ENCODE assay signal across 15 cellular contexts in genomic region chr2:174560737-174561136, GRCh38. TPM values are rescaled to one million over a fixed set of nuclear protein-coding genes. Genes with fewer than 3 reads are reported as not detected.
A peak's percentile ranks its signal among the peaks of the same experiment; 100 is the strongest.
DNase-seq lines count a peak whose midpoint lies in the region; ATAC-seq and TF ChIP-seq lines count a peak whose summit lies in the region.
"Had no signal": no experiment of that assay in that cellular context is flagged by ENCODE, and none has a peak within 500 bp of the region (broad histone marks: within the 10 kb centered on the region; RNA-seq: fewer than 3 reads in every experiment).

No MANE protein-coding gene starts in this region.

- peaks cover 0 to 78% (median 5%) of the 10 kb centered on the region in 9 donors for H3K36me3 ChIP-seq in heart right ventricle
- H3K36me3 ChIP-seq in mesenchymal stem cell (ENCODE audit: control insufficient read depth in 1 of 2, insufficient read depth in 2 of 2, low read depth in 1 of 2, low read length in 2 of 2): peaks cover 13 to 70% of the 10 kb centered on the region in 2 experiments
- H3K36me3 ChIP-seq in thyroid gland: no peaks in the 10 kb centered on the region
- H3K36me3 ChIP-seq: Peyer's patch had no signal

- POLR2A ChIA-PET in RWPE1 (lab: Yijun Ruan, JAX; ENCODE audit: low non-redundant PET): no interaction called here

- CTCF ChIA-PET in RWPE1 (lab: Yijun Ruan, JAX): interaction anchor here (0.7 kb wide), 1 partner anchor 236 kb away, joined by 3 read pairs; no protein-coding TSS in a partner anchor

- peak overlapping the region in 7 of 10 donors; percentile 27 to 74 (median 62) for H3K27ac ChIP-seq in heart right ventricle
- H3K27ac ChIP-seq in mesenchymal stem cell (ENCODE audit: low read length, poor library complexity, severe bottlenecking): no peak overlapping the region
- peak overlapping the region in 2 of 3 donors; percentile 34 to 71 for H3K27ac ChIP-seq in thyroid gland
- H3K27ac ChIP-seq in RWPE1: no peak overlapping the region

- no peak overlapping the region for H2AFZ ChIP-seq in mesenchymal stem cell (ENCODE audit: low read depth, low read length)

- DNase-seq in heart right ventricle (no peak), Right ventricle myocardium inferior (ENCODE audit: missing footprints) (no peak), mesenchymal stem cell (no peak), thyroid gland (no peak), Ammon's horn (ENCODE audit: low spot score) (no peak), RWPE1 (ENCODE audit: low spot score) (no peak)
- no peak for DNase-seq in effector CD8-positive, alpha-beta T cell (lab: John Stamatoyannopoulos, UW)
- DNase-seq: activated CD4-positive, alpha-beta T cell treated with anti-CD3 and anti-CD28 coated beads for 48 hours; activated naive CD8-positive, alpha-beta T cell treated with anti-CD3 and anti-CD28 coated beads, Interleukin-2, amount 10 ng/mL, durations not matched to agents 7 days and 5 days; NCI-H146; Peyer's patch had no signal

- H3K4me3 ChIP-seq in heart right ventricle (peak overlapping the region in 1 of 10 donors; percentile 3), mesenchymal stem cell (ENCODE audit: insufficient read depth in 1 of 2, low read depth in 1 of 2, low read length in 2 of 2) (no peak overlapping the region), thyroid gland (replicated peaks in 1 of 3) (no peak overlapping the region)
- H3K4me3 ChIP-seq: GM23338, Peyer's patch had no signal

- H3K9ac ChIP-seq in mesenchymal stem cell (ENCODE audit: low read length): peak overlapping the region; percentile 46

- H3K27me3 ChIP-seq in heart right ventricle (no peaks in the 10 kb centered on the region), mesenchymal stem cell (ENCODE audit: control insufficient read depth in 1 of 2, insufficient read depth in 1 of 2, low read length in 2 of 2) (no peaks in the 10 kb centered on the region), thyroid gland (no peaks in the 10 kb centered on the region)
- H3K27me3 ChIP-seq: Peyer's patch had no signal

- no peak overlapping the region for H2BK120ac ChIP-seq in mesenchymal stem cell (ENCODE audit: low read depth, low read length)

- peaks cover 27% of the 10 kb centered on the region for H3K4me1 Mint-ChIP-seq in brain
- H3K4me1 Mint-ChIP-seq: memory B cell had no signal

- no peak overlapping the region for H4K91ac ChIP-seq in mesenchymal stem cell (ENCODE audit: low read length)

- H3K27ac Mint-ChIP-seq in brain: peak overlapping the region; percentile 79 to 97 (median 93)
- H3K27ac Mint-ChIP-seq: memory B cell had no signal

- H3K23ac ChIP-seq in mesenchymal stem cell (ENCODE audit: low read length in 2 of 2): no peak overlapping the region

- peaks cover 8% of the 10 kb centered on the region for H3K36me3 Mint-ChIP-seq in brain

- H3K4me2 ChIP-seq in mesenchymal stem cell (ENCODE audit: low read length, poor library complexity, severe bottlenecking): no peak overlapping the region
- H3K4me2 ChIP-seq: GM23338 had no signal

- no peak overlapping the region for H3K14ac ChIP-seq in mesenchymal stem cell (ENCODE audit: low read length in 2 of 2)

- H2AK5ac ChIP-seq in mesenchymal stem cell (ENCODE audit: low read length, severe bottlenecking): no peak overlapping the region

- no peak overlapping the region for H4K8ac ChIP-seq in mesenchymal stem cell (ENCODE audit: low read length)

- ATAC-seq in heart right ventricle: no peak
- ATAC-seq in Right ventricle myocardium inferior: no peak
- ATAC-seq: SK-N-SH treated with all-trans-retinoic acid at 6 μM for 48 hours had no signal

- no peak for TF ChIP-seq CTCF in heart right ventricle (IDR thresholded peaks at IDR 0.05)
- no peak for TF ChIP-seq CTCF in brain (conservative IDR thresholded peaks at IDR 0.05)
- no peak for TF ChIP-seq CTCF in thyroid gland (IDR thresholded peaks at IDR 0.05)
- no peak for TF ChIP-seq CTCF in RWPE1 (conservative IDR thresholded peaks at IDR 0.05; ENCODE audit: low read depth)

- H3K4me3 Mint-ChIP-seq in brain: peak overlapping the region in 1 of 5 experiments; percentile 75
- H3K4me3 Mint-ChIP-seq: activated naive CD8-positive, alpha-beta T cell treated with anti-CD3 and anti-CD28 coated beads, Interleukin-2, amount 10 ng/mL, durations not matched to agents 7 days and 5 days; GM23338; memory B cell had no signal

- H3K79me1 ChIP-seq in mesenchymal stem cell (replicated peaks; ENCODE audit: low read length, poor library complexity, severe bottlenecking): no peaks in the 10 kb centered on the region

- no peak overlapping the region for H3K18ac ChIP-seq in mesenchymal stem cell (ENCODE audit: low read depth in 1 of 2, low read length in 2 of 2)

- H2BK5ac ChIP-seq in mesenchymal stem cell (ENCODE audit: low read depth, low read length, poor library complexity, severe bottlenecking): no peak overlapping the region

- H3K9me3 ChIP-seq in heart right ventricle (no peaks in the 10 kb centered on the region), mesenchymal stem cell (ENCODE audit: control insufficient read depth, low read length) (no peaks in the 10 kb centered on the region), thyroid gland (no peaks in the 10 kb centered on the region)
- H3K9me3 ChIP-seq: Peyer's patch had no signal

- H3K27me3 Mint-ChIP-seq in brain: no peaks in the 10 kb centered on the region
- H3K27me3 Mint-ChIP-seq: activated naive CD8-positive, alpha-beta T cell treated with anti-CD3 and anti-CD28 coated beads, Interleukin-2, amount 10 ng/mL, durations not matched to agents 7 days and 5 days; memory B cell had no signal

- TF ChIP-seq POLR2A in thyroid gland (IDR thresholded peaks at IDR 0.05): no peak

- H3K4me1 ChIP-seq in heart right ventricle (peaks cover 5 to 35% (median 21%) of the 10 kb centered on the region in 9 donors), mesenchymal stem cell (ENCODE audit: control insufficient read depth, insufficient read depth, low read depth, low read length) (no peaks in the 10 kb centered on the region), thyroid gland (peaks cover 8 to 9% of the 10 kb centered on the region in 2 donors)

- H2BK15ac ChIP-seq in mesenchymal stem cell (ENCODE audit: low read depth, poor library complexity, severe bottlenecking): no peak overlapping the region

- intact Hi-C loops in heart right ventricle (cut with DNase I): loop anchor here in 2 of 10 donors (5.0 kb wide), 1 partner anchor 73 kb away; the partner anchor contains the start of gene GPR155 (in 2 of the 2)
- intact Hi-C loops in Right ventricle myocardium inferior (cut with DNase I): no loop called here
- intact Hi-C loops in thyroid gland (cut with DNase I): no loop called here

- H3K9me3 Mint-ChIP-seq in brain: no peaks in the 10 kb centered on the region
- H3K9me3 Mint-ChIP-seq: activated naive CD8-positive, alpha-beta T cell treated with anti-CD3 and anti-CD28 coated beads, Interleukin-2, amount 10 ng/mL, durations not matched to agents 7 days and 5 days; GM23338; memory B cell had no signal

- no peak overlapping the region for H3K4ac ChIP-seq in mesenchymal stem cell (ENCODE audit: low read depth in 1 of 2, low read length in 2 of 2)

- H2BK12ac ChIP-seq in mesenchymal stem cell (ENCODE audit: low read length in 2 of 2): no peak overlapping the region

RNA-seq across cellular contexts. Expression of gene WIPF1, which starts 36.9 kb away (rescaled TPM):
- total RNA-seq in heart right ventricle (10 to 100 TPM; 12.4 to 48.1 (median 15.6) TPM), Right ventricle myocardium inferior (19.4 TPM), thyroid gland (10 to 100 TPM; 15.2 to 32.7 (median 21.3) TPM)
- polyA plus RNA-seq in heart right ventricle (10 to 100 TPM in 1 of 2 donors, 1 to 10 TPM in 1; 9.1 to 16.6 TPM), brain (ENCODE audit: insufficient read depth, low read depth, low replicate concordance) (20.8 TPM)
- 52.6 TPM for polyA plus RNA-seq in mesenchymal stem cell (2013, experiment 1 of 2)
- polyA plus RNA-seq in mesenchymal stem cell (2013, experiment 2 of 2): 53.6 TPM

Comparison
In these comparisons a context has a peak if more than half of its experiments do, and no peak if none do; other contexts are left out.
1. H3K27ac ChIP-seq: peak in heart right ventricle (7 of 10) and thyroid gland (2 of 3); none in mesenchymal stem cell (single experiment) and RWPE1 (single experiment).